ENCODE assay signal across 8 cellular contexts in genomic region chr1:40531381-40532061, GRCh38. TPM values are rescaled to one million over a fixed set of nuclear protein-coding genes. Genes with fewer than 3 reads are reported as not detected.
DNase-seq lines count a peak whose midpoint lies in the region; ATAC-seq and TF ChIP-seq lines count a peak whose summit lies in the region.

ZNF684 (plus strand) TSS chr1:40531637; CDS start chr1:40533167, 1,530 bp downstream.

- intact Hi-C loops in Right ventricle myocardium inferior (cut with DNase I) (no loop called here), ovary (cut with DNase I) (no loop called here), thyroid gland (cut with DNase I) (no loop called here)

- H3K27ac ChIP-seq in ovary (peak within 1 kb of the TSS; percentile 22 to 80), thyroid gland (peak within 1 kb of the TSS; percentile 29 to 74 (median 59))

- peaks cover 29% of the 10 kb centered on the region for H3K4me1 Mint-ChIP-seq in activated naive CD8-positive, alpha-beta T cell (ENCODE audit: low read depth)

- CTCF ChIA-PET in GM10248 (lab: Yijun Ruan, JAX) = interaction anchor here (0.6 to 2.8 kb wide), 17 partner anchors 9 to 890 kb away, joined by 3 to 24 read pairs (median 4); no protein-coding TSS in a partner anchor

- TF ChIP-seq POLR2A in ovary (IDR thresholded peaks at IDR 0.05) (peak; percentile 30), thyroid gland (IDR thresholded peaks at IDR 0.05) (peak in 1 of 2 donors; percentile 64)

- H3K36me3 Mint-ChIP-seq in activated naive CD8-positive, alpha-beta T cell = peaks cover 5% of the 10 kb centered on the region

- H3K4me1 ChIP-seq in ovary (ENCODE audit: insufficient read depth) = no peaks in the 10 kb centered on the region
- H3K4me1 ChIP-seq in thyroid gland = peaks cover 0 to 5% of the 10 kb centered on the region in 2 donors

- H3K9me3 ChIP-seq in ovary (no peaks in the 10 kb centered on the region), thyroid gland (no peaks in the 10 kb centered on the region)

- peak within 1 kb of the TSS; percentile 99 for H3K4me3 Mint-ChIP-seq in activated naive CD8-positive, alpha-beta T cell

- no peaks in the 10 kb centered on the region for H3K27me3 ChIP-seq in ovary
- H3K27me3 ChIP-seq in thyroid gland = no peaks in the 10 kb centered on the region

- peak; percentile 92 for DNase-seq in GM10248 (ENCODE audit: extremely low spot score)
- DNase-seq in NCI-H1092 treated with DMSO at 0.1 percent for 48 hours (lab: John Stamatoyannopoulos, UW) = peak; percentile 95
- DNase-seq in Right ventricle myocardium inferior (ENCODE audit: missing footprints) = peak; percentile 91
- peak; percentile 78 to 83 (median 80) for DNase-seq in ovary
- DNase-seq in thyroid gland = peak; percentile 87 to 90

- peak within 1 kb of the TSS; percentile 54 for H3K4me3 ChIP-seq in ovary
- peak within 1 kb of the TSS; percentile 38 to 79 (median 44) for H3K4me3 ChIP-seq in thyroid gland (replicated peaks in 1 of 3)

- H3K27ac Mint-ChIP-seq in activated naive CD8-positive, alpha-beta T cell = peak within 1 kb of the TSS; percentile 95

- peaks cover 13% of the 10 kb centered on the region for H3K9me3 Mint-ChIP-seq in activated naive CD8-positive, alpha-beta T cell (ENCODE audit: low read depth)

- TF ChIP-seq EP300 in ovary (IDR thresholded peaks at IDR 0.05) = no peak

- ATAC-seq in HG02610 (IDR thresholded peaks at IDR 0.05; ENCODE audit: unreplicated experiment) (peak; percentile 92), SK-N-SH treated with all-trans-retinoic acid at 6 μM for 48 hours (peak; percentile 99), Right ventricle myocardium inferior (peak; percentile 100)

- no peak for TF ChIP-seq CTCF in GM10248 (IDR thresholded peaks at IDR 0.05; ENCODE audit: control extremely low read depth, extremely low read depth, low read depth, missing control alignments)
- no peak for TF ChIP-seq CTCF in ovary (IDR thresholded peaks at IDR 0.05)
- TF ChIP-seq CTCF in thyroid gland (IDR thresholded peaks at IDR 0.05) = no peak

- POLR2A ChIA-PET in GM10248 (lab: Yijun Ruan, JAX) = interaction anchor here (0.6 to 1.0 kb wide), 4 partner anchors 23 to 480 kb away, joined by 3 to 5 read pairs (median 3); partner anchors contain the start of gene EXO5

- no peaks in the 10 kb centered on the region for H3K36me3 ChIP-seq in ovary
- no peaks in the 10 kb centered on the region for H3K36me3 ChIP-seq in thyroid gland

- no peaks in the 10 kb centered on the region for H3K27me3 Mint-ChIP-seq in activated naive CD8-positive, alpha-beta T cell

- WGBS in ovary, 3 donors = 0 to 1% (median 0%) methylated on average over 35 of the region's 35 CpGs
- WGBS in thyroid gland, 2 donors = 0 to 1% methylated on average over 14 to 34 of the region's 35 CpGs

TF ChIP-seq in SK-N-SH treated with all-trans-retinoic acid at 6 μM for 48 hours, 23 proteins besides CTCF, POLR2A, EP300 and RAD21:
- no peak for TF ChIP-seq CSDC2 (CRISPR knock-in tag; IDR thresholded peaks at IDR 0.05)
- TF ChIP-seq SNAI2 (CRISPR knock-in tag; IDR thresholded peaks at IDR 0.05) = no peak
- TF ChIP-seq BACH2 (CRISPR knock-in tag; IDR thresholded peaks at IDR 0.05; ENCODE audit: borderline replicate concordance) = no peak
- TF ChIP-seq ISL1 (CRISPR knock-in tag; IDR thresholded peaks at IDR 0.05) = no peak
- TF ChIP-seq RARB (CRISPR knock-in tag; IDR thresholded peaks at IDR 0.05) = no peak
- no peak for TF ChIP-seq GLIS3 (CRISPR knock-in tag; IDR thresholded peaks at IDR 0.05)
- no peak for TF ChIP-seq TSHZ2 (CRISPR knock-in tag; IDR thresholded peaks at IDR 0.05)
- TF ChIP-seq POU6F1 (CRISPR knock-in tag; IDR thresholded peaks at IDR 0.05; ENCODE audit: borderline replicate concordance, low read depth) = no peak
- no peak for TF ChIP-seq CSRNP3 (CRISPR knock-in tag; IDR thresholded peaks at IDR 0.05)
- no peak for TF ChIP-seq ZFP3 (CRISPR knock-in tag; IDR thresholded peaks at IDR 0.05)
- no peak for TF ChIP-seq ZC3H10 (CRISPR knock-in tag; IDR thresholded peaks at IDR 0.05)
- TF ChIP-seq PATZ1 (CRISPR knock-in tag; IDR thresholded peaks at IDR 0.05; ENCODE audit: borderline replicate concordance) = no peak
- TF ChIP-seq OSR1 (CRISPR knock-in tag; IDR thresholded peaks at IDR 0.05) = no peak
- TF ChIP-seq ESRRG (CRISPR knock-in tag; IDR thresholded peaks at IDR 0.05) = no peak
- TF ChIP-seq ARNTL (CRISPR knock-in tag; IDR thresholded peaks at IDR 0.05; ENCODE audit: borderline replicate concordance, low read depth) = no peak
- no peak for TF ChIP-seq TOX (CRISPR knock-in tag; IDR thresholded peaks at IDR 0.05; ENCODE audit: borderline replicate concordance)

RNA-seq across cellular contexts. Expression of gene ZNF684, which starts in this region (rescaled TPM):
- total RNA-seq in Right ventricle myocardium inferior (9.7 TPM), ovary (1 to 10 TPM; 2.5 to 5.1 (median 3.2) TPM), thyroid gland (1 to 10 TPM; 6.2 to 9.3 (median 7.1) TPM)
- 1 to 10 TPM; 2.7 to 3.8 TPM for polyA plus RNA-seq in ovary

Comparison
In these comparisons a context has a peak if more than half of its experiments do, and no peak if none do; other contexts are left out.
1. Peak in every context shown above with its lines: DNase-seq, ATAC-seq, H3K4me3 ChIP-seq and H3K27ac ChIP-seq.